ENCODE assay signal across 27 cellular contexts in the genomic region with DNA sequence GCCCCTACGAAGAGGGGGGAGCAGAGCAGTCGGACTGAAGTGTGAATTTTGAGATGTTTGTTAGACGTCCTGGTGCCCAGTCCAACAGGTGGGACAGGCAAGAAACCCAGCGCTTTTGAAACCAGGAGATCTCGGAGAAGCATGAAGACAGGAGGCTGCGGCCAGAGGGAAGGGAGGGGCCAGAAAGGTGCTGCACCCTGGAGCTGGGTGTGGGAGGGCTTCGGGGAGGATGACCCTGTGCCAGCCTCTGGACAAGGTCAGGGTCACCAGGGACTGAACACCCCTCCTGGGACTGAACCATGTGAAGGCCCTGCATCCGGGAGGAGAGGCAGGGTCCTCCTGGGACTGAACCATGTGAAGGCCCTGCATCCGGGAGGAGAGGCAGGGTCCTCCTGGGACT.
"Had no signal": no experiment of that assay in that cellular context is flagged by ENCODE, and none has a peak within 500 bp of the region (broad histone marks: within the 10 kb centered on the region; RNA-seq: fewer than 3 reads in every experiment).

No MANE protein-coding gene starts in this region.

- DNase-seq: dorsolateral prefrontal cortex; effector CD8-positive, alpha-beta T cell; foreskin keratinocyte; kidney; mesendoderm; midbrain; naive thymus-derived CD4-positive, alpha-beta T cell; occipital lobe; ovary; posterior cingulate gyrus; right cardiac atrium; sigmoid colon; spleen; stimulated activated CD4-positive, alpha-beta T cell treated with anti-CD3 and anti-CD28 coated beads, Interleukin-4, amount 100 ng/mL, for 4 hours; stimulated activated naive CD8-positive, alpha-beta T cell treated with anti-CD3 and anti-CD28 coated beads, Interleukin-15, Interleukin-2, amounts not matched to agents 100 U/mL and 50 U/mL, for 24 hours; substantia nigra; testis; tibial artery; uterus had no signal

- H3K27me3 ChIP-seq: dorsolateral prefrontal cortex, esophagus muscularis mucosa, foreskin keratinocyte, gastroesophageal sphincter, heart left ventricle, hepatocyte, ovary, sigmoid colon, spleen, testis, tibial artery, uterus had no signal

- H3K27ac Mint-ChIP-seq: nephron, type B pancreatic cell had no signal

- H3K27me3 Mint-ChIP-seq: naive thymus-derived CD4-positive, alpha-beta T cell; type B pancreatic cell had no signal

- ATAC-seq: foreskin keratinocyte; heart left ventricle; left lobe of liver; naive thymus-derived CD4-positive, alpha-beta T cell; psoas muscle; right cardiac atrium; stimulated activated naive CD8-positive, alpha-beta T cell treated with anti-CD3 and anti-CD28 coated beads, Interleukin-15, Interleukin-2, amounts not matched to agents 100 U/mL and 50 U/mL, for 24 hours had no signal

- H3K9me3 ChIP-seq: psoas muscle, sigmoid colon, testis had no signal

- H3K27ac ChIP-seq: esophagus muscularis mucosa, foreskin keratinocyte, gastroesophageal sphincter, heart left ventricle, hepatocyte, ovary, psoas muscle, sigmoid colon, spleen, testis, tibial artery, uterus had no signal

- H3K36me3 ChIP-seq: ovary, uterus had no signal

- H3K9me3 Mint-ChIP-seq: type B pancreatic cell had no signal

- H3K4me3 Mint-ChIP-seq: naive thymus-derived CD4-positive, alpha-beta T cell; nephron; type B pancreatic cell had no signal

- H3K4me3 ChIP-seq: dorsolateral prefrontal cortex, esophagus muscularis mucosa, gastroesophageal sphincter, heart left ventricle, hepatocyte, ovary, psoas muscle, sigmoid colon, spleen, testis, tibial artery, uterus had no signal
